ENCODE assay signal across 1 cellular context in the genomic region with DNA sequence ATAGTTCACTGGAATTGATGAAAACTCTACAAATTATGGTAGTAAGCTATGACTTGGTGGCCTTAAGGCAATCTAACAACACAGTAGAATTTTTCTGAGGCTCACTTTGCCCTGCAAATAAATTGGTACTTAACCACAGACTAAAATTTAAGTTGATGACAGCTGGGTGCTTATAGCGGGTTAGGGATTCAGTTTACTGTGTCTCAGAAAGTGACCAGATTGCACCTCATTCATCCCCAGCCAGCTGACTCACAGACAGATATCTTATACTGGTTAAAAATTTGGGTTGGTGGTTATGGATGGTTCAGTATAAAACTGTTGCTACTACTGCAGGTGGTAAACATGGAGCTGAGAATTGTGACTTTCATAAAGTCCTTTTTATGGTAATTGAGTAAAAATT.
TF ChIP-seq lines count a peak whose summit lies in the region.

No MANE protein-coding gene starts in this region.

TF ChIP-seq in SK-N-SH, 30 proteins besides CTCF, POLR2A, EP300 and RAD21 (continued from another document):
- TF ChIP-seq USF1 (IDR thresholded peaks at IDR 0.05; ENCODE audit: borderline replicate concordance, low read depth), result no peak
- no peak for TF ChIP-seq FOSL2 (IDR thresholded peaks at IDR 0.05; ENCODE audit: borderline replicate concordance, low read depth)
- TF ChIP-seq, protein P1, sequence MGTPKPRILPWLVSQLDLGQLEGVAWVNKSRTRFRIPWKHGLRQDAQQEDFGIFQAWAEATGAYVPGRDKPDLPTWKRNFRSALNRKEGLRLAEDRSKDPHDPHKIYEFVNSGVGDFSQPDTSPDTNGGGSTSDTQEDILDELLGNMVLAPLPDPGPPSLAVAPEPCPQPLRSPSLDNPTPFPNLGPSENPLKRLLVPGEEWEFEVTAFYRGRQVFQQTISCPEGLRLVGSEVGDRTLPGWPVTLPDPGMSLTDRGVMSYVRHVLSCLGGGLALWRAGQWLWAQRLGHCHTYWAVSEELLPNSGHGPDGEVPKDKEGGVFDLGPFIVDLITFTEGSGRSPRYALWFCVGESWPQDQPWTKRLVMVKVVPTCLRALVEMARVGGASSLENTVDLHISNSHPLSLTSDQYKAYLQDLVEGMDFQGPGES (IDR thresholded peaks at IDR 0.05; ENCODE audit: low read depth, low read length), result no peak
- TF ChIP-seq TCF12 (IDR thresholded peaks at IDR 0.05), result no peak
- no peak for TF ChIP-seq GABPA (IDR thresholded peaks at IDR 0.05; ENCODE audit: low read depth)
- TF ChIP-seq NFIC (IDR thresholded peaks at IDR 0.05; ENCODE audit: borderline replicate concordance), result no peak
- no peak for TF ChIP-seq EZH2phosphoT487 (IDR thresholded peaks at IDR 0.05; ENCODE audit: borderline replicate concordance, low read depth)
- no peak for TF ChIP-seq POLR2AphosphoS5 (IDR thresholded peaks at IDR 0.05; ENCODE audit: low read depth, low read length)
- no peak for TF ChIP-seq NRF1 (IDR thresholded peaks at IDR 0.05; ENCODE audit: low read depth, low read length)
